21 cellular contexts compared by ENCODE assay signal in the genomic region with DNA sequence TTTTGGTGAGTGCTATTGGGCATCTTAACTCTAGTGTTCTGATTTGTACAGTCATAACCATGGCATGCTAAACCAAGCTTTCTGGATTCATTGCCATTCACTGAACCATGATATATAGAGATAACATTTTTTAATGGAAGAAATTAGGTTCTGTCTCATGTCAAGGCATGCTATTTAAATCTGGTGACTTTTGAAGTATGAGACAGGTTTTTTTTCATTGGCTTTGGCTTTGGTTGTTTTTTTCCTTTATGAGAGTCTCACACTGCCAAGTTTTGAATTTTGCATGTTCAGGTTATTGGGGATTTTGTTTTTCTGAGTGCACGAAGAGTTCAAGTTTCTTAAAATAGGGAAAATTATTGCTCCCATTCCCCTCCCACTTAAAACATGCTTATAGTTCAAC.
DNase-seq lines count a peak whose midpoint lies in the region; ATAC-seq, FAIRE-seq and TF ChIP-seq lines count a peak whose summit lies in the region.
"Had no signal": no experiment of that assay in that cellular context is flagged by ENCODE, and none has a peak within 500 bp of the region (broad histone marks: within the 10 kb centered on the region; RNA-seq: fewer than 3 reads in every experiment).

No MANE protein-coding gene starts in this region.

- no peak overlapping the region for H2BK120ac ChIP-seq in mesenchymal stem cell (ENCODE audit: low read depth, low read length)

- no peak overlapping the region for H2AK5ac ChIP-seq in mesenchymal stem cell (ENCODE audit: low read length, severe bottlenecking)

- H3K9me3 ChIP-seq in mesenchymal stem cell (ENCODE audit: control insufficient read depth, low read length) = no peaks in the 10 kb centered on the region
- no peaks in the 10 kb centered on the region for H3K9me3 ChIP-seq in PC-9 (ENCODE audit: insufficient read depth, low read depth)
- H3K9me3 ChIP-seq: colonic mucosa, testis had no signal

- H3K27me3 ChIP-seq in mesenchymal stem cell (ENCODE audit: control insufficient read depth in 1 of 2, insufficient read depth in 1 of 2, low read length in 2 of 2) (no peaks in the 10 kb centered on the region), PC-9 (ENCODE audit: insufficient read depth, low read depth) (no peaks in the 10 kb centered on the region)
- H3K27me3 ChIP-seq: colonic mucosa, testis had no signal

- ATAC-seq in GM21576 (IDR thresholded peaks at IDR 0.05; ENCODE audit: unreplicated experiment) (no peak), HG02852 (IDR thresholded peaks at IDR 0.05; ENCODE audit: unreplicated experiment) (no peak)
- ATAC-seq: left cardiac atrium; right cardiac atrium; stimulated activated effector memory CD8-positive, alpha-beta T cell treated with anti-CD3 and anti-CD28 coated beads, Interleukin-12 subunit alpha, Interleukin-12 subunit beta, amount 100 ng/mL, for 72 hours had no signal

- H2BK12ac ChIP-seq in mesenchymal stem cell (ENCODE audit: low read length in 2 of 2) = no peak overlapping the region

- WGBS in mesenchymal stem cell = no CpG with 5 or more reads among the region's 1 CpG

- H2AFZ ChIP-seq in mesenchymal stem cell (ENCODE audit: low read depth, low read length) (no peak overlapping the region), PC-9 (no peak overlapping the region)

- BruUV-seq in PC-9 (replicated peaks; lab: Mats Ljungman, UMichigan) = no TSS peak

- H3F3A ChIP-seq in PC-9 (ENCODE audit: insufficient read depth, low read depth) = no peaks in the 10 kb centered on the region

- peaks cover 1% of the 10 kb centered on the region for H3K4me1 ChIP-seq in mesenchymal stem cell (ENCODE audit: control insufficient read depth, insufficient read depth, low read depth, low read length)
- H3K4me1 ChIP-seq in PC-9 (replicated peaks; ENCODE audit: insufficient read depth) = no peaks in the 10 kb centered on the region
- H3K4me1 ChIP-seq: colonic mucosa had no signal

- H3K36me3 ChIP-seq in mesenchymal stem cell (ENCODE audit: control insufficient read depth in 1 of 2, insufficient read depth in 2 of 2, low read depth in 1 of 2, low read length in 2 of 2) (no peaks in the 10 kb centered on the region), PC-9 (ENCODE audit: low read depth) (no peaks in the 10 kb centered on the region)
- H3K36me3 ChIP-seq: colonic mucosa had no signal

- DNase-seq in AG10803 (ENCODE audit: low read depth) = peak; percentile 20
- peak; percentile 78 for DNase-seq in M059J (ENCODE audit: low read depth)
- peak; percentile 6 for DNase-seq in mesenchymal stem cell
- no peak for DNase-seq in stimulated activated CD4-positive, alpha-beta T cell treated with anti-CD3 and anti-CD28 coated beads, Interleukin-1b, Interleukin-23, amount 100 ng/mL, for 48 hours
- DNase-seq in PC-9 = no peak
- DNase-seq: activated CD4-positive, alpha-beta T cell treated with anti-CD3 and anti-CD28 coated beads, Interleukin-2, amount 50 U/mL, for 4 hours; activated gamma-delta T cell; anterior cingulate cortex; colonic mucosa; left cardiac atrium; NCI-H526; right cardiac atrium; Right ventricle myocardium superior; stimulated activated CD4-positive, alpha-beta T cell treated with anti-CD3 and anti-CD28 coated beads, Interleukin-15, amount 100 ng/mL, for 24 hours; testis had no signal

- H3K14ac ChIP-seq in mesenchymal stem cell (ENCODE audit: low read length in 2 of 2) = no peak overlapping the region

- H2BK15ac ChIP-seq in mesenchymal stem cell (ENCODE audit: low read depth, poor library complexity, severe bottlenecking) = no peak overlapping the region

- no peak overlapping the region for H4K8ac ChIP-seq in mesenchymal stem cell (ENCODE audit: low read length)

- H3K9ac ChIP-seq in mesenchymal stem cell (ENCODE audit: low read length) = no peak overlapping the region

- H4K20me1 ChIP-seq in PC-9 (ENCODE audit: insufficient read depth) = no peaks in the 10 kb centered on the region

- H3K18ac ChIP-seq in mesenchymal stem cell (ENCODE audit: low read depth in 1 of 2, low read length in 2 of 2) = no peak overlapping the region

- H3K79me1 ChIP-seq in mesenchymal stem cell (replicated peaks; ENCODE audit: low read length, poor library complexity, severe bottlenecking) = no peaks in the 10 kb centered on the region

- TF ChIP-seq CTCF in AG10803 (conservative IDR thresholded peaks at IDR 0.05; ENCODE audit: low read length) (no peak), PC-9 (conservative IDR thresholded peaks at IDR 0.05) (no peak)

- H3K4me2 ChIP-seq in mesenchymal stem cell (ENCODE audit: low read length, poor library complexity, severe bottlenecking) (no peak overlapping the region), PC-9 (no peak overlapping the region)

- H3K27ac ChIP-seq in mesenchymal stem cell (ENCODE audit: low read length, poor library complexity, severe bottlenecking) = peak overlapping the region; percentile 92
- no peak overlapping the region for H3K27ac ChIP-seq in PC-9
- H3K27ac ChIP-seq: colonic mucosa, testis had no signal

- H3K4ac ChIP-seq in mesenchymal stem cell (ENCODE audit: low read depth in 1 of 2, low read length in 2 of 2) = no peak overlapping the region

- FAIRE-seq in endometrium (lab: Jason Lieb, UNC) = peak; percentile 95
- FAIRE-seq: frontal cortex, GM18507 had no signal

- H3K9me2 ChIP-seq in PC-9 (ENCODE audit: insufficient read depth) = no peaks in the 10 kb centered on the region

- H4K91ac ChIP-seq in mesenchymal stem cell (ENCODE audit: low read length) = no peak overlapping the region

- no peak overlapping the region for H3K23ac ChIP-seq in mesenchymal stem cell (ENCODE audit: low read length in 2 of 2)

- H3K4me3 ChIP-seq in AG10803 (ENCODE audit: low read length) = no peak overlapping the region
- H3K4me3 ChIP-seq in mesenchymal stem cell (ENCODE audit: insufficient read depth in 1 of 2, low read depth in 1 of 2, low read length in 2 of 2) = no peak overlapping the region
- H3K4me3 ChIP-seq in PC-9 = no peak overlapping the region
- H3K4me3 ChIP-seq: colonic mucosa, testis had no signal

- CTCF ChIA-PET in PC-9 (lab: Charles Lee) = no interaction called here

- POLR2A ChIA-PET in PC-9 (lab: Charles Lee; ENCODE audit: unreplicated experiment) = no interaction called here

- no peaks in the 10 kb centered on the region for H3K79me2 ChIP-seq in PC-9 (ENCODE audit: low read depth)

- intact Hi-C loops in PC-9 (cut with micrococcal nuclease; ENCODE audit: unreplicated experiment) = no loop called here

- no peak overlapping the region for H2BK5ac ChIP-seq in mesenchymal stem cell (ENCODE audit: low read depth, low read length, poor library complexity, severe bottlenecking)

Comparison
In these comparisons a context has a peak if more than half of its experiments do, and no peak if none do; other contexts are left out.
1. DNase-seq: peak in AG10803 (single experiment), M059J (single experiment) and mesenchymal stem cell (single experiment); none in stimulated activated CD4-positive, alpha-beta T cell treated with anti-CD3 and anti-CD28 coated beads, Interleukin-1b, Interleukin-23, amount 100 ng/mL, for 48 hours (single experiment) and PC-9 (0 of 2).